Comparison of ENCODE assay signal across 9 cellular contexts in genomic region chr12:50985322-50985721, GRCh38. TPM values are rescaled to one million over a fixed set of nuclear protein-coding genes. Genes with fewer than 3 reads are reported as not detected.
DNase-seq lines count a peak whose midpoint lies in the region; ATAC-seq lines count a peak whose summit lies in the region.
"Had no signal": no experiment of that assay in that cellular context is flagged by ENCODE, and none has a peak within 500 bp of the region (broad histone marks: within the 10 kb centered on the region; RNA-seq: fewer than 3 reads in every experiment).

No MANE protein-coding gene starts in this region.

- H3K27ac Mint-ChIP-seq in activated naive CD8-positive, alpha-beta T cell treated with anti-CD3 and anti-CD28 coated beads, Interleukin-2, amount 50 U/mL, for 24 hours, result peak overlapping the region; percentile 84

- peaks cover 43% of the 10 kb centered on the region for H3K4me1 Mint-ChIP-seq in activated naive CD8-positive, alpha-beta T cell treated with anti-CD3 and anti-CD28 coated beads, Interleukin-2, amount 50 U/mL, for 24 hours

- no peaks in the 10 kb centered on the region for H3K27me3 Mint-ChIP-seq in activated naive CD8-positive, alpha-beta T cell treated with anti-CD3 and anti-CD28 coated beads, Interleukin-2, amount 50 U/mL, for 24 hours
- H3K27me3 Mint-ChIP-seq: naive B cell had no signal

- intact Hi-C loops in Right ventricle myocardium superior (cut with DNase I), result no loop called here
- intact Hi-C loops in sciatic nerve (cut with DNase I), result no loop called here

- ATAC-seq in activated naive CD8-positive, alpha-beta T cell treated with anti-CD3 and anti-CD28 coated beads, Interleukin-2, amount 50 U/mL, for 24 hours, result peak; percentile 82
- ATAC-seq in Right ventricle myocardium superior (ENCODE audit: poor library complexity) (peak; percentile 89), sciatic nerve (peak; percentile 97), HG03469 (IDR thresholded peaks at IDR 0.05; ENCODE audit: unreplicated experiment) (no peak)

- no peaks in the 10 kb centered on the region for H3K9me3 Mint-ChIP-seq in activated naive CD8-positive, alpha-beta T cell treated with anti-CD3 and anti-CD28 coated beads, Interleukin-2, amount 50 U/mL, for 24 hours
- H3K9me3 Mint-ChIP-seq: naive B cell had no signal

- peaks cover 23% of the 10 kb centered on the region for H3K36me3 Mint-ChIP-seq in activated naive CD8-positive, alpha-beta T cell treated with anti-CD3 and anti-CD28 coated beads, Interleukin-2, amount 50 U/mL, for 24 hours (ENCODE audit: low read depth)

- no peak overlapping the region for H3K4me3 Mint-ChIP-seq in activated naive CD8-positive, alpha-beta T cell treated with anti-CD3 and anti-CD28 coated beads, Interleukin-2, amount 50 U/mL, for 24 hours
- H3K4me3 Mint-ChIP-seq: naive B cell had no signal

- DNase-seq in EL, result peak; percentile 55
- no peak for DNase-seq in activated naive CD8-positive, alpha-beta T cell treated with anti-CD3 and anti-CD28 coated beads, Interleukin-2, amount 50 U/mL, for 24 hours
- DNase-seq in Right ventricle myocardium superior, result no peak
- DNase-seq in sciatic nerve (ENCODE audit: low spot score), result no peak
- no peak for DNase-seq in LoVo (ENCODE audit: low spot score)
- no peak for DNase-seq in OCI-M2 (lab: John Stamatoyannopoulos, UW; ENCODE audit: unreplicated experiment)
- no peak for DNase-seq in KG1 (lab: John Stamatoyannopoulos, UW)
- DNase-seq: naive B cell had no signal

RNA-seq across cellular contexts. Expression of gene HIGD1C, which starts 33.0 kb away (rescaled TPM):
- not detected for total RNA-seq in Right ventricle myocardium superior
- total RNA-seq in sciatic nerve, result not detected

RNA-seq across cellular contexts. Expression of gene SLC11A2, which starts 40.9 kb away (rescaled TPM):
- total RNA-seq in Right ventricle myocardium superior (23.7 TPM), sciatic nerve (82.5 TPM)
